In genomic region chr11:134027671-134028070, GRCh38 we compare ENCODE assay signal across 19 cellular contexts. TPM values are rescaled to one million over a fixed set of nuclear protein-coding genes. Genes with fewer than 3 reads are reported as not detected.
DNase-seq lines count a peak whose midpoint lies in the region; ATAC-seq and TF ChIP-seq lines count a peak whose summit lies in the region.
"Had no signal": no experiment of that assay in that cellular context is flagged by ENCODE, and none has a peak within 500 bp of the region (broad histone marks: within the 10 kb centered on the region; RNA-seq: fewer than 3 reads in every experiment).

No MANE protein-coding gene starts in this region.

- no peaks in the 10 kb centered on the region for H3K9me3 Mint-ChIP-seq in activated naive CD4-positive, alpha-beta T cell treated with anti-CD3 and anti-CD28 coated beads for 36 hours
- no peaks in the 10 kb centered on the region for H3K9me3 Mint-ChIP-seq in T-cell
- H3K9me3 Mint-ChIP-seq: H9, immature natural killer cell had no signal

- H3K79me2 ChIP-seq in neural cell (replicated peaks; ENCODE audit: insufficient read depth, low read length): no peaks in the 10 kb centered on the region

- no peaks in the 10 kb centered on the region for H3K9me3 ChIP-seq in neural cell (ENCODE audit: low read length)
- H3K9me3 ChIP-seq: lower lobe of right lung, neutrophil, psoas muscle, SJSA1, thoracic aorta had no signal

- no peak for TF ChIP-seq RAD21 in neural cell (conservative IDR thresholded peaks at IDR 0.05)

- peaks cover 28% of the 10 kb centered on the region for H3K4me1 Mint-ChIP-seq in activated naive CD4-positive, alpha-beta T cell treated with anti-CD3 and anti-CD28 coated beads for 36 hours (ENCODE audit: low read depth)
- peaks cover 36 to 63% (median 42%) of the 10 kb centered on the region in 3 donors for H3K4me1 Mint-ChIP-seq in T-cell

- POLR2A ChIA-PET in T-cell (lab: Charles Lee): interaction anchor here in 1 of 2 donors (1.3 kb wide), 1 partner anchor 40 kb away, joined by 3 read pairs; no protein-coding TSS in a partner anchor

- H3K4me3 ChIP-seq in neural cell (ENCODE audit: low read length): no peak overlapping the region
- H3K4me3 ChIP-seq: lower lobe of right lung, psoas muscle, SJSA1, thoracic aorta had no signal

- H3K9me2 ChIP-seq in neural cell (ENCODE audit: insufficient read depth, low read length): no peaks in the 10 kb centered on the region

- peak; percentile 38 for DNase-seq in activated naive CD4-positive, alpha-beta T cell treated with anti-CD3 and anti-CD28 coated beads for 36 hours
- no peak for DNase-seq in activated naive CD4-positive, alpha-beta T cell treated with anti-CD3 and anti-CD28 coated beads, Interleukin-2, amount 50 U/mL, for 16 hours
- DNase-seq in T-cell: peak in 30 of 34 experiments; percentile 12 to 62 (median 46)
- DNase-seq in activated effector memory CD4-positive, alpha-beta T cell treated with anti-CD3 and anti-CD28 coated beads, Interleukin-2, amount 50 U/mL, for 16 hours: peak; percentile 69
- DNase-seq in NOMO-1 treated with DMSO at 0.1 percent for 48 hours (lab: John Stamatoyannopoulos, UW; ENCODE audit: unreplicated experiment): no peak
- DNase-seq in NCI-H187 (lab: John Stamatoyannopoulos, UW): no peak
- DNase-seq: activated CD4-positive, alpha-beta T cell treated with anti-CD3 and anti-CD28 coated beads, Interleukin-2, amount 50 U/mL, for 48 hours; DMS153; foreskin keratinocyte; H9; immature natural killer cell; lower lobe of right lung; NCI-H1436; NCI-H524; psoas muscle had no signal

- TF ChIP-seq EP300 in neural cell (conservative IDR thresholded peaks at IDR 0.05; ENCODE audit: poor library complexity, severe bottlenecking): no peak

- no peaks in the 10 kb centered on the region for H3K36me3 Mint-ChIP-seq in activated naive CD4-positive, alpha-beta T cell treated with anti-CD3 and anti-CD28 coated beads for 36 hours (ENCODE audit: low read depth)
- H3K36me3 Mint-ChIP-seq in T-cell: no peaks in the 10 kb centered on the region
- H3K36me3 Mint-ChIP-seq: immature natural killer cell had no signal

- CTCF ChIA-PET in activated naive CD4-positive, alpha-beta T cell treated with anti-CD3 and anti-CD28 coated beads for 36 hours (lab: Charles Lee): interaction anchor here (1.0 to 1.5 kb wide), 3 partner anchors 17 to 20 kb away, joined by 3 read pairs; no protein-coding TSS in a partner anchor
- CTCF ChIA-PET in T-cell (lab: Charles Lee): interaction anchor here in 1 of 2 donors (0.8 to 1.1 kb wide), 3 partner anchors 22 to 332 kb away, joined by 3 to 4 read pairs (median 3); no protein-coding TSS in a partner anchor

- H3K27ac Mint-ChIP-seq in activated naive CD4-positive, alpha-beta T cell treated with anti-CD3 and anti-CD28 coated beads for 36 hours: no peak overlapping the region
- H3K27ac Mint-ChIP-seq in T-cell: peak overlapping the region; percentile 90 to 91
- H3K27ac Mint-ChIP-seq: immature natural killer cell had no signal

- H2AFZ ChIP-seq in neural cell (ENCODE audit: low read depth, low read length): no peak overlapping the region

- no peaks in the 10 kb centered on the region for H3F3A ChIP-seq in neural cell (ENCODE audit: insufficient read depth, low read length, poor library complexity, severe bottlenecking)

- no peak overlapping the region for H3K9ac ChIP-seq in neural cell (ENCODE audit: low read length)

- no peak for TF ChIP-seq CTCF in neural cell (IDR thresholded peaks at IDR 0.05; ENCODE audit: poor library complexity, severe bottlenecking)

- no peaks in the 10 kb centered on the region for H3K27me3 ChIP-seq in neural cell (ENCODE audit: insufficient read depth, low read depth, low read length)
- H3K27me3 ChIP-seq: SJSA1 had no signal

- H4K20me1 ChIP-seq in neural cell (ENCODE audit: insufficient read depth): no peaks in the 10 kb centered on the region

- intact Hi-C loops in activated naive CD4-positive, alpha-beta T cell treated with anti-CD3 and anti-CD28 coated beads for 36 hours (cut with micrococcal nuclease): no loop called here

- no peaks in the 10 kb centered on the region for H3K36me3 ChIP-seq in neural cell (ENCODE audit: insufficient read depth, low read length)
- H3K36me3 ChIP-seq: lower lobe of right lung, neutrophil, SJSA1, thoracic aorta had no signal

- peak overlapping the region; percentile 78 for H3K27ac ChIP-seq in neural cell (ENCODE audit: low read length)
- H3K27ac ChIP-seq: foreskin keratinocyte, lower lobe of right lung, neutrophil, psoas muscle, SJSA1, thoracic aorta had no signal

- no peaks in the 10 kb centered on the region for H3K27me3 Mint-ChIP-seq in activated naive CD4-positive, alpha-beta T cell treated with anti-CD3 and anti-CD28 coated beads for 36 hours (ENCODE audit: low read depth)
- peaks cover 0 to 9% of the 10 kb centered on the region in 2 donors for H3K27me3 Mint-ChIP-seq in T-cell

- H3K4me3 Mint-ChIP-seq in activated naive CD4-positive, alpha-beta T cell treated with anti-CD3 and anti-CD28 coated beads for 36 hours: no peak overlapping the region
- peak overlapping the region in 2 of 3 donors; percentile 19 to 55 for H3K4me3 Mint-ChIP-seq in T-cell
- H3K4me3 Mint-ChIP-seq: H9, immature natural killer cell had no signal

- no peak overlapping the region for H3K4me2 ChIP-seq in neural cell (ENCODE audit: low read length)

- ATAC-seq in T-cell (replicated peaks in 1 of 4): peak; percentile 89 to 98 (median 97)
- ATAC-seq: foreskin keratinocyte, lower lobe of right lung, psoas muscle had no signal

TF ChIP-seq in neural cell, 6 proteins besides CTCF, POLR2A, EP300 and RAD21:
- TF ChIP-seq REST (IDR thresholded peaks at IDR 0.05; ENCODE audit: borderline replicate concordance): no peak
- no peak for TF ChIP-seq TAF1 (IDR thresholded peaks at IDR 0.05; ENCODE audit: low read depth)
- TF ChIP-seq MXI1 (conservative IDR thresholded peaks at IDR 0.05; ENCODE audit: poor library complexity, severe bottlenecking): no peak
- no peak for TF ChIP-seq EZH2 (IDR thresholded peaks at IDR 0.05; ENCODE audit: borderline replicate concordance, insufficient read depth, low read length, poor library complexity, severe bottlenecking)
- TF ChIP-seq SMC3 (conservative IDR thresholded peaks at IDR 0.05; ENCODE audit: poor library complexity): no peak
- TF ChIP-seq POLR2AphosphoS5 (IDR thresholded peaks at IDR 0.05): no peak
TF ChIP-seq in neural cell: peak in this region for 0.

RNA-seq across cellular contexts. Expression of gene JAM3, which starts 41.2 kb away (rescaled TPM):
- 1 to 10 TPM; 4.0 to 6.4 TPM for total RNA-seq in activated naive CD4-positive, alpha-beta T cell treated with anti-CD3 and anti-CD28 coated beads for 36 hours
- 10 to 100 TPM in 1 of 5 donors, 1 to 10 TPM in 4; 6.6 to 10.7 (median 8.2) TPM for total RNA-seq in T-cell
- polyA plus RNA-seq in neural cell: 46.1 and 58.5 TPM in 2 replicates
- 67.8 and 69.1 TPM in 2 replicates for polyA minus RNA-seq in neural cell

Comparison
In these comparisons a context has a peak if more than half of its experiments do, and no peak if none do; other contexts are left out.
1. DNase-seq: peak in activated naive CD4-positive, alpha-beta T cell treated with anti-CD3 and anti-CD28 coated beads for 36 hours (single experiment), T-cell (30 of 34) and activated effector memory CD4-positive, alpha-beta T cell treated with anti-CD3 and anti-CD28 coated beads, Interleukin-2, amount 50 U/mL, for 16 hours (single experiment); none in activated naive CD4-positive, alpha-beta T cell treated with anti-CD3 and anti-CD28 coated beads, Interleukin-2, amount 50 U/mL, for 16 hours (single experiment), NOMO-1 treated with DMSO at 0.1 percent for 48 hours (single experiment) and NCI-H187 (0 of 2).